8 cellular contexts compared by ENCODE assay signal in genomic region chr19:41821003-41821735, GRCh38. TPM values are rescaled to one million over a fixed set of nuclear protein-coding genes. Genes with fewer than 3 reads are reported as not detected.
DNase-seq lines count a peak whose midpoint lies in the region; ATAC-seq, FAIRE-seq and TF ChIP-seq lines count a peak whose summit lies in the region.

No MANE protein-coding gene starts in this region.

- H3K27me3 Mint-ChIP-seq in natural killer cell (ENCODE audit: low read depth in 2 of 2), result peaks cover 18% of the 10 kb centered on the region in 2 donors

- peak; percentile 66 for DNase-seq in AML-193 (lab: John Stamatoyannopoulos, UW)
- DNase-seq in GM19239 (ENCODE audit: insufficient read length, low spot score), result peak; percentile 54
- peak; percentile 3 for DNase-seq in NCI-H2171 (lab: John Stamatoyannopoulos, UW)
- peak; percentile 5 for DNase-seq in effector CD8-positive, alpha-beta T cell (lab: John Stamatoyannopoulos, UW)
- DNase-seq in natural killer cell, result no peak
- no peak for DNase-seq in coronary artery (ENCODE audit: low spot score)
- no peak for DNase-seq in T1000 (lab: John Stamatoyannopoulos, UW)

- peak; percentile 87 for FAIRE-seq in GM19239 (lab: Jason Lieb, UNC)

- H3K4me3 ChIP-seq in WI38 (ENCODE audit: low read depth, low read length) (no peak overlapping the region), coronary artery (no peak overlapping the region)

- no peak overlapping the region for H3K4me3 Mint-ChIP-seq in natural killer cell

- peaks cover 0 to 5% of the 10 kb centered on the region in 2 donors for H3K4me1 Mint-ChIP-seq in natural killer cell

- H3K27ac ChIP-seq in coronary artery, result no peak overlapping the region

- peak; percentile 64 to 81 (median 81) for ATAC-seq in natural killer cell

- TF ChIP-seq CTCF in WI38 (IDR thresholded peaks at IDR 0.05; ENCODE audit: low read depth, low read length) (peak; percentile 46), natural killer cell (IDR thresholded peaks at IDR 0.05) (peak; percentile 64), coronary artery (IDR thresholded peaks at IDR 0.05) (no peak)

- no peaks in the 10 kb centered on the region for H3K36me3 Mint-ChIP-seq in natural killer cell

- no peak overlapping the region for H3K27ac Mint-ChIP-seq in natural killer cell

- intact Hi-C loops in natural killer cell (cut with micrococcal nuclease), result no loop called here

- no peaks in the 10 kb centered on the region for H3K9me3 Mint-ChIP-seq in natural killer cell

RNA-seq across cellular contexts. Expression of gene LYPD4, which starts 23.3 kb away (rescaled TPM):
- not detected for total RNA-seq in natural killer cell

RNA-seq across cellular contexts. Expression of gene DMRTC2, which starts 23.7 kb away (rescaled TPM):
- total RNA-seq in natural killer cell, result not detected

RNA-seq across cellular contexts. Expression of gene CEACAM3, which starts 24.8 kb away (rescaled TPM):
- total RNA-seq in natural killer cell, result 1 to 10 TPM in 2 of 3 donors, not detected in 1; 1.3 to 1.7 TPM

RNA-seq across cellular contexts. Expression of gene RPS19, which starts 38.9 kb away (rescaled TPM):
- 1,000 to 10,000 TPM; 1,358 to 1,814 (median 1,709) TPM for total RNA-seq in natural killer cell

RNA-seq across cellular contexts. Expression of gene CD79A, which starts 55.9 kb away (rescaled TPM):
- 10 to 100 TPM in 1 of 3 donors, 1 to 10 TPM in 2; 5.6 to 35.5 (median 6.0) TPM for total RNA-seq in natural killer cell

Comparison
In these comparisons a context has a peak if more than half of its experiments do, and no peak if none do; other contexts are left out.
1. DNase-seq: peak in AML-193 (2 of 2), GM19239 (single experiment), NCI-H2171 (single experiment) and effector CD8-positive, alpha-beta T cell (single experiment); none in natural killer cell (single experiment), coronary artery (single experiment) and T1000 (single experiment).